ENCODE assay signal across 16 cellular contexts in genomic region chr11:13362596-13363109, GRCh38.
"Had no signal": no experiment of that assay in that cellular context is flagged by ENCODE, and none has a peak within 500 bp of the region (broad histone marks: within the 10 kb centered on the region; RNA-seq: fewer than 3 reads in every experiment).

No MANE protein-coding gene starts in this region.

- H3K27me3 ChIP-seq: colonic mucosa, esophagus muscularis mucosa, foreskin keratinocyte, gastroesophageal sphincter, heart right ventricle, left lung had no signal

- H3K27ac Mint-ChIP-seq: dendritic cell treated with granulocyte-macrophage colony-stimulating factor and Interleukin-4, amounts not matched to agents 40 ng/mL and 50 ng/mL, for 4 days; memory B cell; mesothelial cell of epicardium had no signal

- H3K9me3 Mint-ChIP-seq: dendritic cell treated with granulocyte-macrophage colony-stimulating factor and Interleukin-4, amounts not matched to agents 40 ng/mL and 50 ng/mL, for 4 days; memory B cell; mesothelial cell of epicardium; naive thymus-derived CD4-positive, alpha-beta T cell had no signal

- H3K27me3 Mint-ChIP-seq: dendritic cell treated with granulocyte-macrophage colony-stimulating factor and Interleukin-4, amounts not matched to agents 40 ng/mL and 50 ng/mL, for 4 days; memory B cell; naive thymus-derived CD4-positive, alpha-beta T cell had no signal

- H3K4me3 ChIP-seq: colonic mucosa, esophagus muscularis mucosa, gastroesophageal sphincter, heart right ventricle, left lung, lower lobe of right lung had no signal

- H3K36me3 Mint-ChIP-seq: mesothelial cell of epicardium had no signal

- H3K4me3 Mint-ChIP-seq: dendritic cell treated with granulocyte-macrophage colony-stimulating factor and Interleukin-4, amounts not matched to agents 40 ng/mL and 50 ng/mL, for 4 days; memory B cell; mesothelial cell of epicardium; naive thymus-derived CD4-positive, alpha-beta T cell had no signal

- H3K36me3 ChIP-seq: colonic mucosa had no signal

- ATAC-seq: foreskin keratinocyte; gastroesophageal sphincter; heart right ventricle; left cardiac atrium; left lung; left ventricle myocardium superior; lower lobe of right lung; naive thymus-derived CD4-positive, alpha-beta T cell had no signal

- H3K27ac ChIP-seq: colonic mucosa, esophagus muscularis mucosa, foreskin keratinocyte, gastroesophageal sphincter, heart right ventricle, left lung, lower lobe of right lung had no signal

- DNase-seq: colonic mucosa; cortex of kidney; effector CD8-positive, alpha-beta T cell; foreskin keratinocyte; glutamatergic neuron; heart right ventricle; left cardiac atrium; left lung; left ventricle myocardium superior; lower lobe of right lung; naive thymus-derived CD4-positive, alpha-beta T cell had no signal

- H3K4me1 Mint-ChIP-seq: memory B cell had no signal
